Comparison of ENCODE assay signal across 9 cellular contexts in genomic region chr17:77208217-77208808, GRCh38.
A peak's percentile ranks its signal among the peaks of the same experiment; 100 is the strongest.
DNase-seq lines count a peak whose midpoint lies in the region; ATAC-seq and TF ChIP-seq lines count a peak whose summit lies in the region.
"Had no signal": no experiment of that assay in that cellular context is flagged by ENCODE, and none has a peak within 500 bp of the region (broad histone marks: within the 10 kb centered on the region; RNA-seq: fewer than 3 reads in every experiment).

No MANE protein-coding gene starts in this region.

- peaks cover 94% of the 10 kb centered on the region for H3K36me3 ChIP-seq in mesodermal cell (ENCODE audit: control insufficient read depth, insufficient read depth, low read length)

- TF ChIP-seq CTCF in LNCaP clone FGC (IDR thresholded peaks at IDR 0.05; ENCODE audit: control insufficient read depth, extremely low read depth, insufficient read depth) (peak; percentile 38), lower leg skin (IDR thresholded peaks at IDR 0.05) (no peak)

- ATAC-seq in HG03196 (IDR thresholded peaks at IDR 0.05; ENCODE audit: unreplicated experiment) = no peak
- no peak for ATAC-seq in GM21367 (IDR thresholded peaks at IDR 0.05; ENCODE audit: unreplicated experiment)

- 87 to 89% methylated on average over 14 to 15 of the region's 16 CpGs for WGBS in mesodermal cell (ENCODE audit: insufficient coverage in 2 of 2), 2 experiments
- WGBS in lower leg skin, 2 donors = 66 to 72% methylated on average over 16 of the region's 16 CpGs

- no peak for TF ChIP-seq POLR2A in lower leg skin (IDR thresholded peaks at IDR 0.05)

- DNase-seq in AG20443 (ENCODE audit: low spot score) (peak; percentile 76), LNCaP clone FGC (ENCODE audit: low read depth) (peak; percentile 22), dedifferentiated amniotic fluid mesenchymal stem cell (ENCODE audit: extremely low spot score) (peak; percentile 68), lower leg skin (ENCODE audit: low spot score in 2 of 2) (no peak)
- no peak for DNase-seq in activated CD4-positive, CD25-positive, alpha-beta regulatory T cell (lab: John Stamatoyannopoulos, UW)
- DNase-seq: spleen had no signal

- H3K4me1 ChIP-seq in mesodermal cell (ENCODE audit: control insufficient read depth, insufficient read depth, low read length, poor library complexity, severe bottlenecking) = peaks cover 50% of the 10 kb centered on the region

- intact Hi-C loops in lower leg skin (cut with DNase I; ENCODE audit: low total_unique reads) = no loop called here

- H3K4me3 ChIP-seq in LNCaP clone FGC (ENCODE audit: low read depth, low read length) (no peak overlapping the region), mesodermal cell (ENCODE audit: extremely low read depth, insufficient read depth, low read length, poor library complexity, severe bottlenecking) (no peak overlapping the region), lower leg skin (ENCODE audit: low read depth, poor library complexity, severe bottlenecking) (no peak overlapping the region)
- H3K4me3 ChIP-seq: spleen had no signal

- H3K9me3 ChIP-seq in mesodermal cell (ENCODE audit: control insufficient read depth, low read length) = no peaks in the 10 kb centered on the region
- H3K9me3 ChIP-seq: spleen had no signal

- H3K27ac ChIP-seq in mesodermal cell (ENCODE audit: low read depth, low read length, severe bottlenecking) = peak overlapping the region; percentile 67

Comparison
In these comparisons a context has a peak if more than half of its experiments do, and no peak if none do; other contexts are left out.
1. DNase-seq: peak in AG20443 (single experiment), LNCaP clone FGC (single experiment) and dedifferentiated amniotic fluid mesenchymal stem cell (single experiment); none in lower leg skin (0 of 2) and activated CD4-positive, CD25-positive, alpha-beta regulatory T cell (0 of 4).